20 cellular contexts compared by ENCODE assay signal in genomic region chr6:155120034-155120433, GRCh38.
DNase-seq lines count a peak whose midpoint lies in the region; FAIRE-seq and TF ChIP-seq lines count a peak whose summit lies in the region.
"Had no signal": no experiment of that assay in that cellular context is flagged by ENCODE, and none has a peak within 500 bp of the region (broad histone marks: within the 10 kb centered on the region; RNA-seq: fewer than 3 reads in every experiment).

No MANE protein-coding gene starts in this region.

- no peaks in the 10 kb centered on the region for H3K36me3 Mint-ChIP-seq in CD4-positive, alpha-beta memory T cell
- H3K36me3 Mint-ChIP-seq: T-cell had no signal

- peaks cover 0 to 7% (median 1%) of the 10 kb centered on the region in 4 donors for H3K4me1 Mint-ChIP-seq in CD4-positive, alpha-beta memory T cell

- no peak overlapping the region for H4K8ac ChIP-seq in mesenchymal stem cell (ENCODE audit: low read length)

- H4K91ac ChIP-seq in mesenchymal stem cell (ENCODE audit: low read length), result no peak overlapping the region

- H3K9me3 ChIP-seq in ectodermal cell (ENCODE audit: control insufficient read depth, low read length), result no peaks in the 10 kb centered on the region
- H3K9me3 ChIP-seq in mesenchymal stem cell (ENCODE audit: control insufficient read depth, low read length), result no peaks in the 10 kb centered on the region
- no peaks in the 10 kb centered on the region for H3K9me3 ChIP-seq in CD4-positive, alpha-beta memory T cell (ENCODE audit: control insufficient read depth in 1 of 2, low read length in 2 of 2)
- H3K9me3 ChIP-seq: gastrocnemius medialis, sigmoid colon, testis had no signal

- no peak overlapping the region for H3K27ac Mint-ChIP-seq in CD4-positive, alpha-beta memory T cell
- H3K27ac Mint-ChIP-seq: activated CD8-positive, alpha-beta T cell treated with anti-CD3 and anti-CD28 coated beads for 36 hours; activated T-helper 1 cell treated with anti-CD3 and anti-CD28 coated beads, Interleukin-12 subunit alpha, Interleukin-12 subunit beta, Interleukin-2, Interleukin-4 antibody, amounts not matched to agents 30 ng/mL and 10 ng/mL and 1 ng/mL, durations not matched to agents 14 hours and 24 hours and 36 hours; T-cell had no signal

- H2AFZ ChIP-seq in mesenchymal stem cell (ENCODE audit: low read depth, low read length), result no peak overlapping the region

- no peak overlapping the region for H3K4me2 ChIP-seq in mesenchymal stem cell (ENCODE audit: low read length, poor library complexity, severe bottlenecking)

- DNase-seq in ELF-1 (ENCODE audit: low read depth, low spot score), result peak; percentile 88
- DNase-seq in NCI-H524 treated with DMSO at 0.1 percent for 48 hours (lab: John Stamatoyannopoulos, UW), result peak; percentile 94
- no peak for DNase-seq in mesenchymal stem cell
- no peak for DNase-seq in SIG-M5 (lab: John Stamatoyannopoulos, UW)
- DNase-seq in NCI-H510A (lab: John Stamatoyannopoulos, UW), result no peak
- no peak for DNase-seq in CD4-positive, alpha-beta memory T cell
- DNase-seq in H54 (ENCODE audit: insufficient read length, low spot score), result no peak
- DNase-seq: activated CD8-positive, alpha-beta T cell treated with anti-CD3 and anti-CD28 coated beads for 36 hours; COR-L47; gastrocnemius medialis; MM.1S; NCI-H187 treated with DMSO at 0.1 percent for 48 hours; RPMI8226; sigmoid colon; stimulated activated CD4-positive, alpha-beta T cell treated with anti-CD3 and anti-CD28 coated beads, Interleukin-4, amount 100 ng/mL, for 24 hours; stimulated activated CD8-positive, alpha-beta memory T cell treated with anti-CD3 and anti-CD28 coated beads, Interleukin-4, amount 100 ng/mL, for 48 hours; T-cell; testis had no signal

- H3K4ac ChIP-seq in mesenchymal stem cell (ENCODE audit: low read depth in 1 of 2, low read length in 2 of 2), result no peak overlapping the region

- CTCF ChIA-PET in CD4-positive, alpha-beta memory T cell (lab: Charles Lee; ENCODE audit: partially characterized antibody), result no interaction called here

- 0 to 1% methylated on average over 6 of the region's 6 CpGs for WGBS in ectodermal cell, 2 experiments
- 51% methylated on average over 6 of the region's 6 CpGs for WGBS in mesenchymal stem cell

- H3K36me3 ChIP-seq in ectodermal cell (ENCODE audit: control insufficient read depth, insufficient read depth, low read length), result no peaks in the 10 kb centered on the region
- H3K36me3 ChIP-seq in mesenchymal stem cell (ENCODE audit: control insufficient read depth in 1 of 2, insufficient read depth in 2 of 2, low read depth in 1 of 2, low read length in 2 of 2), result no peaks in the 10 kb centered on the region
- H3K36me3 ChIP-seq in CD4-positive, alpha-beta memory T cell (ENCODE audit: insufficient read depth, low read length), result no peaks in the 10 kb centered on the region
- H3K36me3 ChIP-seq: gastrocnemius medialis, sigmoid colon had no signal

- H3K4me1 ChIP-seq in ectodermal cell (ENCODE audit: control insufficient read depth, insufficient read depth, low read length) (peaks cover 40% of the 10 kb centered on the region), mesenchymal stem cell (ENCODE audit: control insufficient read depth, insufficient read depth, low read depth, low read length) (peaks cover 9% of the 10 kb centered on the region)
- H3K4me1 ChIP-seq in CD4-positive, alpha-beta memory T cell (ENCODE audit: insufficient read depth, low read length), result peaks cover 6% of the 10 kb centered on the region
- H3K4me1 ChIP-seq: testis had no signal

- H3K23ac ChIP-seq in mesenchymal stem cell (ENCODE audit: low read length in 2 of 2), result no peak overlapping the region

- H2BK15ac ChIP-seq in mesenchymal stem cell (ENCODE audit: low read depth, poor library complexity, severe bottlenecking), result no peak overlapping the region

- H3K9me3 Mint-ChIP-seq in CD4-positive, alpha-beta memory T cell, result no peaks in the 10 kb centered on the region
- H3K9me3 Mint-ChIP-seq: activated CD8-positive, alpha-beta T cell treated with anti-CD3 and anti-CD28 coated beads for 36 hours; activated T-helper 1 cell treated with anti-CD3 and anti-CD28 coated beads, Interleukin-12 subunit alpha, Interleukin-12 subunit beta, Interleukin-2, Interleukin-4 antibody, amounts not matched to agents 30 ng/mL and 10 ng/mL and 1 ng/mL, durations not matched to agents 14 hours and 24 hours and 36 hours; T-cell had no signal

- H3K18ac ChIP-seq in mesenchymal stem cell (ENCODE audit: low read depth in 1 of 2, low read length in 2 of 2), result no peak overlapping the region

- no peak overlapping the region for H2AK5ac ChIP-seq in mesenchymal stem cell (ENCODE audit: low read length, severe bottlenecking)

- no peak for FAIRE-seq in H54 (lab: Jason Lieb, UNC)

- POLR2A ChIA-PET in CD4-positive, alpha-beta memory T cell (lab: Charles Lee; ENCODE audit: partially characterized antibody), result no interaction called here

- H3K27ac ChIP-seq in ectodermal cell (ENCODE audit: insufficient read depth, low read depth, low read length, poor library complexity, severe bottlenecking), result peak overlapping the region; percentile 86
- peak overlapping the region; percentile 16 for H3K27ac ChIP-seq in mesenchymal stem cell (ENCODE audit: low read length, poor library complexity, severe bottlenecking)
- no peak overlapping the region for H3K27ac ChIP-seq in CD4-positive, alpha-beta memory T cell (ENCODE audit: low read depth, low read length)
- H3K27ac ChIP-seq: gastrocnemius medialis, testis had no signal

- H3K79me1 ChIP-seq in mesenchymal stem cell (replicated peaks; ENCODE audit: low read length, poor library complexity, severe bottlenecking), result no peaks in the 10 kb centered on the region

- H3K14ac ChIP-seq in mesenchymal stem cell (ENCODE audit: low read length in 2 of 2), result no peak overlapping the region

- H2BK5ac ChIP-seq in mesenchymal stem cell (ENCODE audit: low read depth, low read length, poor library complexity, severe bottlenecking), result no peak overlapping the region

- H3K4me3 ChIP-seq in ectodermal cell (ENCODE audit: insufficient read depth, low read depth, low read length) (no peak overlapping the region), mesenchymal stem cell (ENCODE audit: insufficient read depth in 1 of 2, low read depth in 1 of 2, low read length in 2 of 2) (no peak overlapping the region)
- no peak overlapping the region for H3K4me3 ChIP-seq in CD4-positive, alpha-beta memory T cell (ENCODE audit: low read length in 2 of 2)
- H3K4me3 ChIP-seq: gastrocnemius medialis, sigmoid colon, testis had no signal

- H2BK12ac ChIP-seq in mesenchymal stem cell (ENCODE audit: low read length in 2 of 2), result no peak overlapping the region

- intact Hi-C loops in CD4-positive, alpha-beta memory T cell (cut with micrococcal nuclease), result no loop called here

- H3K27me3 ChIP-seq in ectodermal cell (ENCODE audit: control insufficient read depth, insufficient read depth, low read length, poor library complexity, severe bottlenecking) (no peaks in the 10 kb centered on the region), mesenchymal stem cell (ENCODE audit: control insufficient read depth in 1 of 2, insufficient read depth in 1 of 2, low read length in 2 of 2) (no peaks in the 10 kb centered on the region)
- no peaks in the 10 kb centered on the region for H3K27me3 ChIP-seq in CD4-positive, alpha-beta memory T cell (ENCODE audit: insufficient read depth, low read length)
- H3K27me3 ChIP-seq: gastrocnemius medialis, sigmoid colon, testis had no signal

- no peak overlapping the region for H3K9ac ChIP-seq in mesenchymal stem cell (ENCODE audit: low read length)

- no peak for TF ChIP-seq POLR2A in H54 (IDR thresholded peaks at IDR 0.05; ENCODE audit: low read depth, low read length)

- H3K4me3 Mint-ChIP-seq in CD4-positive, alpha-beta memory T cell, result no peak overlapping the region
- H3K4me3 Mint-ChIP-seq: activated CD8-positive, alpha-beta T cell treated with anti-CD3 and anti-CD28 coated beads for 36 hours; activated T-helper 1 cell treated with anti-CD3 and anti-CD28 coated beads, Interleukin-12 subunit alpha, Interleukin-12 subunit beta, Interleukin-2, Interleukin-4 antibody, amounts not matched to agents 30 ng/mL and 10 ng/mL and 1 ng/mL, durations not matched to agents 14 hours and 24 hours and 36 hours; T-cell had no signal

- H3K27me3 Mint-ChIP-seq in CD4-positive, alpha-beta memory T cell, result no peaks in the 10 kb centered on the region
- H3K27me3 Mint-ChIP-seq: activated CD8-positive, alpha-beta T cell treated with anti-CD3 and anti-CD28 coated beads for 36 hours had no signal

- no peak overlapping the region for H2BK120ac ChIP-seq in mesenchymal stem cell (ENCODE audit: low read depth, low read length)

Comparison
In these comparisons a context has a peak if more than half of its experiments do, and no peak if none do; other contexts are left out.
1. DNase-seq: peak in ELF-1 (single experiment) and NCI-H524 treated with DMSO at 0.1 percent for 48 hours (single experiment); none in mesenchymal stem cell (single experiment), SIG-M5 (single experiment), NCI-H510A (single experiment), CD4-positive, alpha-beta memory T cell (0 of 5) and H54 (single experiment).